ENCODE assay signal across 14 cellular contexts in the genomic region with DNA sequence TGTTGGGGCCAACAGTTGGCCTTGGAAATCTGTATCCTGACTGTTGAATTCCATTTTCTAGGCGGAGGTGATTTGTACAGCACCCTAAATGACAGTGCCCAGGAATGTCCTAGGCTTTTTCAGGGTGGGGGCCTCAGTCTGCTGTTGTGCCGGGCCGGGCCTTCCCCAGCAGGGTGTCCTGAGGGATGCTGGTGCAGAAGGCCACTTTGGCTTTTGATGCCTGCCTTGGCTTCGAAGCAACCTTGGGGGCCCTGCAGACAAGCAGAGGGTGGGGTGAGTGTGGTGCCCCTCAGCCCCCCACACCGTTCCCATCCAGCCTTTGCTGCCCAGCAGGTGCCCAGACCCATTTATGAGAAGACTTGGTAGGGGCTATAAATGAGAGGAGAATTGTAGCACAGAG. TPM values are rescaled to one million over a fixed set of nuclear protein-coding genes. Genes with fewer than 3 reads are reported as not detected.
DNase-seq lines count a peak whose midpoint lies in the region; ATAC-seq and TF ChIP-seq lines count a peak whose summit lies in the region.
"Had no signal": no experiment of that assay in that cellular context is flagged by ENCODE, and none has a peak within 500 bp of the region (broad histone marks: within the 10 kb centered on the region; RNA-seq: fewer than 3 reads in every experiment).

No MANE protein-coding gene starts in this region.

- H3K4ac ChIP-seq in trophoblast cell (ENCODE audit: low read depth, low read length) = no peak overlapping the region

- H4K8ac ChIP-seq in trophoblast cell (ENCODE audit: low read depth, low read length) = no peak overlapping the region

- H3K79me2 ChIP-seq in trophoblast cell (ENCODE audit: control insufficient read depth, insufficient read depth, low read length, poor library complexity) = no peaks in the 10 kb centered on the region

- H3K4me1 ChIP-seq in endodermal cell (ENCODE audit: control insufficient read depth, insufficient read depth, low read length) (peaks cover 17% of the 10 kb centered on the region), trophoblast cell (ENCODE audit: control insufficient read depth in 1 of 2, insufficient read depth in 2 of 2, low read length in 2 of 2) (peaks cover 2 to 3% of the 10 kb centered on the region in 2 experiments), tibial artery (peaks cover 5 to 49% (median 27%) of the 10 kb centered on the region in 4 donors)

- H3K36me3 Mint-ChIP-seq in activated CD8-positive, alpha-beta memory T cell treated with anti-CD3 and anti-CD28 coated beads, Interleukin-2, amount 10 ng/mL, durations not matched to agents 7 days and 5 days = no peaks in the 10 kb centered on the region
- peaks cover 44% of the 10 kb centered on the region for H3K36me3 Mint-ChIP-seq in endodermal cell (ENCODE audit: low read depth)
- H3K36me3 Mint-ChIP-seq: CD14-positive monocyte had no signal

- no peak overlapping the region for H3K14ac ChIP-seq in trophoblast cell (ENCODE audit: low read length)

- no peak overlapping the region for H3K27ac Mint-ChIP-seq in activated CD8-positive, alpha-beta memory T cell treated with anti-CD3 and anti-CD28 coated beads, Interleukin-2, amount 10 ng/mL, durations not matched to agents 7 days and 5 days
- H3K27ac Mint-ChIP-seq in endodermal cell = peak overlapping the region; percentile 44
- H3K27ac Mint-ChIP-seq: CD14-positive monocyte had no signal

- no peak overlapping the region for H3K4me3 ChIP-seq in endodermal cell (ENCODE audit: low read length)
- no peak overlapping the region for H3K4me3 ChIP-seq in trophoblast cell (ENCODE audit: low read depth, low read length)
- no peak overlapping the region for H3K4me3 ChIP-seq in tibial artery

- ATAC-seq in activated CD8-positive, alpha-beta memory T cell treated with anti-CD3 and anti-CD28 coated beads, Interleukin-2, amount 10 ng/mL, durations not matched to agents 7 days and 5 days = no peak
- ATAC-seq in HG03457 (IDR thresholded peaks at IDR 0.05; ENCODE audit: unreplicated experiment) = no peak
- no peak for ATAC-seq in GM18520 (IDR thresholded peaks at IDR 0.05; ENCODE audit: unreplicated experiment)

- peaks cover 10% of the 10 kb centered on the region for H3K4me1 Mint-ChIP-seq in activated CD8-positive, alpha-beta memory T cell treated with anti-CD3 and anti-CD28 coated beads, Interleukin-2, amount 10 ng/mL, durations not matched to agents 7 days and 5 days
- peaks cover 28% of the 10 kb centered on the region for H3K4me1 Mint-ChIP-seq in endodermal cell
- H3K4me1 Mint-ChIP-seq: CD14-positive monocyte had no signal

- peaks cover 14% of the 10 kb centered on the region for H3K36me3 ChIP-seq in endodermal cell (ENCODE audit: control insufficient read depth, insufficient read depth, low read length)
- peaks cover 16 to 24% of the 10 kb centered on the region in 2 experiments for H3K36me3 ChIP-seq in trophoblast cell (ENCODE audit: control insufficient read depth in 1 of 2, insufficient read depth in 2 of 2, low read length in 2 of 2)
- H3K36me3 ChIP-seq in tibial artery = peaks cover 13 to 39% (median 33%) of the 10 kb centered on the region in 3 donors

- no peak overlapping the region for H4K91ac ChIP-seq in trophoblast cell (ENCODE audit: low read depth, low read length)

- no peak overlapping the region for H3K18ac ChIP-seq in trophoblast cell (ENCODE audit: low read length)

- no peak overlapping the region for H2AK5ac ChIP-seq in trophoblast cell (ENCODE audit: low read length)

- H3K27me3 Mint-ChIP-seq in activated CD8-positive, alpha-beta memory T cell treated with anti-CD3 and anti-CD28 coated beads, Interleukin-2, amount 10 ng/mL, durations not matched to agents 7 days and 5 days = no peaks in the 10 kb centered on the region
- no peaks in the 10 kb centered on the region for H3K27me3 Mint-ChIP-seq in endodermal cell (ENCODE audit: insufficient read depth)

- CTCF ChIA-PET in activated CD8-positive, alpha-beta memory T cell treated with anti-CD3 and anti-CD28 coated beads, Interleukin-2, amount 10 ng/mL, durations not matched to agents 7 days and 5 days (lab: Charles Lee) = no interaction called here

- 96% methylated on average over 5 of the region's 5 CpGs; no CpG with 5 or more reads in 1 of the 2 experiments for WGBS in endodermal cell (ENCODE audit: insufficient coverage in 1 of 2, insufficient read length in 1 of 2), 2 experiments
- no CpG with 5 or more reads among the region's 5 CpGs for WGBS in trophoblast cell (ENCODE audit: extremely low coverage, insufficient coverage, insufficient read length)

- H3K27me3 ChIP-seq in endodermal cell (ENCODE audit: control insufficient read depth, insufficient read depth, low read length, poor library complexity, severe bottlenecking) = no peaks in the 10 kb centered on the region
- H3K27me3 ChIP-seq in trophoblast cell (ENCODE audit: insufficient read depth, low read length) = no peaks in the 10 kb centered on the region
- H3K27me3 ChIP-seq in tibial artery = no peaks in the 10 kb centered on the region

- no peak overlapping the region for H2AFZ ChIP-seq in trophoblast cell (ENCODE audit: insufficient read depth, low read length, poor library complexity)

- H3K27ac ChIP-seq in endodermal cell (ENCODE audit: low read depth, low read length) (no peak overlapping the region), trophoblast cell (ENCODE audit: low read depth, low read length) (no peak overlapping the region), tibial artery (peak overlapping the region; percentile 8 to 29)

- H3K79me1 ChIP-seq in trophoblast cell (ENCODE audit: low read length) = no peaks in the 10 kb centered on the region

- no peaks in the 10 kb centered on the region for H3K9me3 ChIP-seq in endodermal cell (ENCODE audit: control insufficient read depth, low read length)
- peaks cover 4% of the 10 kb centered on the region for H3K9me3 ChIP-seq in trophoblast cell (ENCODE audit: insufficient read depth, low read depth, low read length)
- no peaks in the 10 kb centered on the region for H3K9me3 ChIP-seq in tibial artery

- H3K9ac ChIP-seq in endodermal cell (ENCODE audit: extremely low read depth, low read length, poor library complexity, severe bottlenecking) (no peak overlapping the region), trophoblast cell (ENCODE audit: low read length) (no peak overlapping the region)

- DNase-seq in activated CD8-positive, alpha-beta memory T cell treated with anti-CD3 and anti-CD28 coated beads, Interleukin-2, amount 10 ng/mL, durations not matched to agents 7 days and 5 days = peak; percentile 16
- DNase-seq in activated CD8-positive, alpha-beta memory T cell treated with anti-CD3 and anti-CD28 coated beads, Interleukin-2, amount 50 U/mL, for 4 hours = no peak
- DNase-seq in endodermal cell (peak; percentile 36), trophoblast cell (no peak), tibial artery (no peak), NCI-H69 (lab: John Stamatoyannopoulos, UW) (no peak)
- DNase-seq: 8988T; DMS 273 treated with DMSO at 0.1 percent for 48 hours; DND-41; NCI-H1694 treated with DMSO at 0.1 percent for 48 hours; NK-92 treated with Interleukin-12 subunit alpha and Interleukin-12 subunit beta, amount 100 ng/mL, for 24 hours had no signal

- H3K9me3 Mint-ChIP-seq in activated CD8-positive, alpha-beta memory T cell treated with anti-CD3 and anti-CD28 coated beads, Interleukin-2, amount 10 ng/mL, durations not matched to agents 7 days and 5 days (ENCODE audit: low read depth) = no peaks in the 10 kb centered on the region
- no peaks in the 10 kb centered on the region for H3K9me3 Mint-ChIP-seq in endodermal cell

- no peak overlapping the region for H3K4me3 Mint-ChIP-seq in activated CD8-positive, alpha-beta memory T cell treated with anti-CD3 and anti-CD28 coated beads, Interleukin-2, amount 10 ng/mL, durations not matched to agents 7 days and 5 days
- no peak overlapping the region for H3K4me3 Mint-ChIP-seq in endodermal cell
- H3K4me3 Mint-ChIP-seq: CD14-positive monocyte had no signal

- H3K23ac ChIP-seq in trophoblast cell (ENCODE audit: low read length) = no peak overlapping the region

- intact Hi-C loops in tibial artery (cut with DNase I; ENCODE audit: low total_unique reads) = no loop called here

- no peak overlapping the region for H2BK5ac ChIP-seq in trophoblast cell (ENCODE audit: low read depth, low read length, poor library complexity)

- H2BK12ac ChIP-seq in trophoblast cell (ENCODE audit: low read length) = no peak overlapping the region

- H4K12ac ChIP-seq in trophoblast cell (ENCODE audit: low read depth, low read length) = peak overlapping the region; percentile 18

- no peak overlapping the region for H3K4me2 ChIP-seq in trophoblast cell (ENCODE audit: low read length)

- H2BK120ac ChIP-seq in trophoblast cell (ENCODE audit: insufficient read depth, low read length, poor library complexity) = no peak overlapping the region

- TF ChIP-seq CTCF in endodermal cell (conservative IDR thresholded peaks at IDR 0.05) = no peak
- no peak for TF ChIP-seq CTCF in tibial artery (IDR thresholded peaks at IDR 0.05)

RNA-seq across cellular contexts. Expression of a gene that starts 33.0 kb away (rescaled TPM):
- 1 to 10 TPM; 1.5 TPM for total RNA-seq in activated CD8-positive, alpha-beta memory T cell treated with anti-CD3 and anti-CD28 coated beads, Interleukin-2, amount 10 ng/mL, durations not matched to agents 7 days and 5 days
- total RNA-seq in endodermal cell = 10 to 100 TPM in 1 of 2 donors, 1 to 10 TPM in 1; 2.3 to 12.5 TPM
- polyA plus RNA-seq in endodermal cell (2013, experiment 1 of 2) = 2.0 TPM
- polyA plus RNA-seq in endodermal cell (2013, experiment 2 of 2) = 2.5 TPM
- polyA plus RNA-seq in trophoblast cell (2013) = 5.9 and 6.1 TPM in 2 replicates

Comparison
In these comparisons a context has a peak if more than half of its experiments do, and no peak if none do; other contexts are left out.
1. DNase-seq: peak in activated CD8-positive, alpha-beta memory T cell treated with anti-CD3 and anti-CD28 coated beads, Interleukin-2, amount 10 ng/mL, durations not matched to agents 7 days and 5 days (single experiment) and endodermal cell (single experiment); none in activated CD8-positive, alpha-beta memory T cell treated with anti-CD3 and anti-CD28 coated beads, Interleukin-2, amount 50 U/mL, for 4 hours (single experiment), trophoblast cell (0 of 2), tibial artery (0 of 2) and NCI-H69 (single experiment).
2. H3K27ac ChIP-seq: peak in tibial artery (2 of 2); none in endodermal cell (single experiment) and trophoblast cell (single experiment).